Comparison of ENCODE assay signal across 7 cellular contexts in the genomic region with DNA sequence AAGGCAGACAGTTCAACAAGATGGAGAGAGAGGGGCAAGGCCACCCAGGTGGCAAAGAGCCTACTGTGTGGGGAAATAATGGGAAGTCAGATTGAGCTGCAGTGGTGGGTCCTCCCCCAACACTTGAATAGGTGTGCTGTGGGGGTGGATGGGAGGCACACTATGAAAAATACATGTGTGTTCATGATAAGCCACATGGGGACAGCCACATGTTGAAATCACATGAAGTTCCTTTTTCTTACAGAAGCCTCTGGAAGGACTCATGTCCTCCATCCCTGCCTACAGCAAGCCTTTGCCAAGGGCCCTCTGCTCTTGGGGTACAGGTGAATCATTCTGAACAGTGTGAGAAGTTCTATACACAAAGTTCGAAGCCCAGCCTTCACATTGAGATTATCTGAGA.
"Had no signal": no experiment of that assay in that cellular context is flagged by ENCODE, and none has a peak within 500 bp of the region (broad histone marks: within the 10 kb centered on the region; RNA-seq: fewer than 3 reads in every experiment).

No MANE protein-coding gene starts in this region.

- H3K4me3 ChIP-seq: K562 had no signal

- H3K36me3 Mint-ChIP-seq: IgD-negative memory B cell had no signal

- H3K27ac ChIP-seq: HL-60 had no signal

- DNase-seq: IMR-90, KBM-7, KG1 had no signal

- H3K4me1 Mint-ChIP-seq: IgD-negative memory B cell had no signal

- ATAC-seq: K562 had no signal

- H3K4me3 Mint-ChIP-seq: IgD-negative memory B cell had no signal

- FAIRE-seq: HTR-8/SVneo, K562 had no signal
